17 cellular contexts compared by ENCODE assay signal in the genomic region with DNA sequence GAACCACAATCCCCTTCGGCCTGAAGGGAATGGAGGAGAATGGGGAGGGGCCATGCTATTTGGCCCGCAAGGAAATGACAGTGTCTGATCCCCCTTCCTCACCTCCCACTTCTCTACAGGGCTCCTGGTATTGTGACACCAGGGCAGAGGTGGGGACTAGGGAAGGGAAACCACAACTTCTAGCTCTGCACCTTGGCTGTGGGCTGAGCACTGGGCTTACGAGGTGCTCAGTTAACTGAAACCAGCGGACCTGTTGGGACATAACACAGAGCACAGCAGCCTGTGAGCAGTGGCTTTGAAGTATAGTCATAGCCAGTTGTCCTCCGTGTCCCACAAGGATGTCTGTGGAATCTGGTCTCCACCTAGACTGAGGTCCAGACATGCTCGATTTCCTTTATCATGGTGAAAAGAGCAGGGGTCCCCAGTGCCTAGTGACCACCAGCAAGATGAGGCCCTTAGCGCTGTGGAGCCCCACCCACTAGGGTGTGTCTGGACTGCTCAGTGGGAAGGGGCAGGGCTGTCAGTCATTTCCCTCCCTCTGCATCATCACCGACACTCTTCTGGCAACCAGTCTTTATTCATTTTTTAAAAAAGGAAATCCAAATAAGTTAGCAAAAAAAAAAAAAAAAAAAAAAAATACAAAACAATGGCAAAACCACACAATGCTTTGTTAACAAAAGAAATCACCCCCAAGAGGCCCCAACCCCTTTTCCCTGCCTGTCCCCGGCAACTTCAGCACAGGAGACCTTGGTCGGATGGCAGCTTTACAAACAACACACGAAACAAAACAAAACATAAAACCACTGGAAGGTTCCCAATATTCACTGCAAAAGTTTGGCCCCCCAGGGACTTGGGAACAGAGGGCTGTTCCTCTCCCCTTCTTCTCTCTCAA. TPM values are rescaled to one million over a fixed set of nuclear protein-coding genes. Genes with fewer than 3 reads are reported as not detected.
DNase-seq lines count a peak whose midpoint lies in the region; ATAC-seq and TF ChIP-seq lines count a peak whose summit lies in the region.
"Had no signal": no experiment of that assay in that cellular context is flagged by ENCODE, and none has a peak within 500 bp of the region (broad histone marks: within the 10 kb centered on the region; RNA-seq: fewer than 3 reads in every experiment).

No MANE protein-coding gene starts in this region.

- no peak overlapping the region for H3K4ac ChIP-seq in mesendoderm (ENCODE audit: low read depth, low read length)

- POLR2A ChIA-PET in activated B cell treated with CpG ODN at 0.5 μM for 24 hours (lab: Charles Lee) (interaction anchor here (0.7 kb wide), 1 partner anchor 435 kb away, joined by 6 read pairs; no protein-coding TSS in a partner anchor), A673 (lab: Charles Lee; ENCODE audit: low non-redundant PET) (interaction anchor here (0.6 kb wide), 1 partner anchor 36 kb away, joined by 5 read pairs; no protein-coding TSS in a partner anchor)

- DNase-seq in heart right ventricle (peak in 1 of 2 donors; percentile 14), Right ventricle myocardium inferior (ENCODE audit: missing footprints) (no peak), activated B cell treated with CpG ODN at 0.5 μM for 24 hours (peak; percentile 7), mesendoderm (peak; percentile 44), NCI-H2171 (lab: John Stamatoyannopoulos, UW) (no peak), T-helper 1 cell (no peak), A673 (ENCODE audit: low spot score) (no peak)
- DNase-seq in effector CD4-positive, alpha-beta T cell = no peak
- DNase-seq: activated CD4-positive, alpha-beta T cell treated with anti-CD3 and anti-CD28 coated beads, Interleukin-2, amount 50 U/mL, for 4 hours; amniotic stem cell; cerebellar nuclear complex; NCI-H2081; NCI-H748 treated with DMSO at 0.1 percent for 48 hours; T1000; testis had no signal

- no peak overlapping the region for H3K27ac Mint-ChIP-seq in activated B cell treated with CpG ODN at 0.5 μM for 24 hours

- H2BK15ac ChIP-seq in mesendoderm (replicated peaks; ENCODE audit: low read depth) = no peak overlapping the region

- no peaks in the 10 kb centered on the region for H3K36me3 ChIP-seq in heart right ventricle
- H3K36me3 ChIP-seq in mesendoderm (ENCODE audit: control insufficient read depth, insufficient read depth, low read length) = no peaks in the 10 kb centered on the region
- H3K36me3 ChIP-seq in A673 (ENCODE audit: insufficient read depth, low read length, poor library complexity, severe bottlenecking) = no peaks in the 10 kb centered on the region
- H3K36me3 ChIP-seq: prostate gland had no signal

- intact Hi-C loops in heart right ventricle (cut with DNase I) (no loop called here), Right ventricle myocardium inferior (cut with DNase I) (no loop called here), activated B cell treated with CpG ODN at 0.5 μM for 24 hours (cut with micrococcal nuclease) (no loop called here), A673 (cut with micrococcal nuclease; ENCODE audit: unreplicated experiment) (no loop called here)

- H3K27ac ChIP-seq in heart right ventricle (peak overlapping the region in 5 of 10 donors; percentile 2 to 60 (median 35)), mesendoderm (ENCODE audit: low read depth, low read length) (no peak overlapping the region), A673 (ENCODE audit: low read depth, low read length, poor library complexity, severe bottlenecking) (no peak overlapping the region)
- H3K27ac ChIP-seq: prostate gland, testis had no signal

- no peaks in the 10 kb centered on the region for H3K79me1 ChIP-seq in mesendoderm (ENCODE audit: low read length)

- WGBS in heart right ventricle, 2 donors = 50 to 65% methylated on average over 11 of the region's 11 CpGs
- WGBS in mesendoderm (ENCODE audit: extremely low coverage, insufficient coverage, low lambda C conversion rate) = no CpG with 5 or more reads among the region's 11 CpGs

- H3K4me2 ChIP-seq in mesendoderm (ENCODE audit: low read length) = no peak overlapping the region

- peak overlapping the region; percentile 12 for H3K56ac ChIP-seq in mesendoderm (ENCODE audit: low read length)

- no peak for TF ChIP-seq CTCF in heart right ventricle (IDR thresholded peaks at IDR 0.05)
- TF ChIP-seq CTCF in activated B cell treated with CpG ODN at 0.5 μM for 24 hours (IDR thresholded peaks at IDR 0.05) = no peak
- no peak for TF ChIP-seq CTCF in A673 (conservative IDR thresholded peaks at IDR 0.05; ENCODE audit: low read depth, low read length)

- BruUV-seq in A673 (replicated peaks; lab: Mats Ljungman, UMichigan) = no TSS peak

- H2BK120ac ChIP-seq in mesendoderm (ENCODE audit: low read depth, low read length) = peak overlapping the region; percentile 1

- H4K5ac ChIP-seq in mesendoderm (ENCODE audit: low read length) = no peak overlapping the region

- H3K36me3 Mint-ChIP-seq in activated B cell treated with CpG ODN at 0.5 μM for 24 hours (ENCODE audit: low read depth) = no peaks in the 10 kb centered on the region

- H3K27me3 Mint-ChIP-seq in activated B cell treated with CpG ODN at 0.5 μM for 24 hours = peaks cover 20% of the 10 kb centered on the region

- no peak overlapping the region for H2BK5ac ChIP-seq in mesendoderm (ENCODE audit: low read length)

- no peaks in the 10 kb centered on the region for H3K79me2 ChIP-seq in mesendoderm (ENCODE audit: control insufficient read depth, insufficient read depth, low read length)

- no peaks in the 10 kb centered on the region for H3K27me3 ChIP-seq in heart right ventricle
- H3K27me3 ChIP-seq in mesendoderm (ENCODE audit: insufficient read depth, low read length, poor library complexity) = no peaks in the 10 kb centered on the region
- peaks cover 4% of the 10 kb centered on the region for H3K27me3 ChIP-seq in A673 (replicated peaks; ENCODE audit: insufficient read depth, low read depth, low read length, poor library complexity)
- H3K27me3 ChIP-seq: testis had no signal

- no peak overlapping the region for H3K23ac ChIP-seq in mesendoderm (ENCODE audit: low read length)

- H3K4me3 Mint-ChIP-seq in activated B cell treated with CpG ODN at 0.5 μM for 24 hours = no peak overlapping the region

- H3K9me3 ChIP-seq in heart right ventricle (no peaks in the 10 kb centered on the region), A673 (ENCODE audit: low read depth, low read length, poor library complexity, severe bottlenecking) (no peaks in the 10 kb centered on the region)
- H3K9me3 ChIP-seq: prostate gland, testis had no signal

- ATAC-seq in heart right ventricle = peak in 7 of 8 donors; percentile 53 to 84 (median 75)
- ATAC-seq in Right ventricle myocardium inferior = no peak
- ATAC-seq in activated B cell treated with CpG ODN at 0.5 μM for 24 hours (ENCODE audit: low read depth) = no peak

- H3K4me1 Mint-ChIP-seq in activated B cell treated with CpG ODN at 0.5 μM for 24 hours = no peaks in the 10 kb centered on the region

- no peak overlapping the region for H3K4me3 ChIP-seq in heart right ventricle
- H3K4me3 ChIP-seq in mesendoderm (ENCODE audit: low read length) = no peak overlapping the region
- no peak overlapping the region for H3K4me3 ChIP-seq in A673 (ENCODE audit: low read depth, low read length, poor library complexity, severe bottlenecking)
- H3K4me3 ChIP-seq: prostate gland, testis had no signal

- no peaks in the 10 kb centered on the region for H3K9me3 Mint-ChIP-seq in activated B cell treated with CpG ODN at 0.5 μM for 24 hours

- CTCF ChIA-PET in activated B cell treated with CpG ODN at 0.5 μM for 24 hours (lab: Charles Lee) = no interaction called here
- CTCF ChIA-PET in A673 (lab: Charles Lee) = no interaction called here

- peaks cover 0 to 13% (median 0%) of the 10 kb centered on the region in 9 donors for H3K4me1 ChIP-seq in heart right ventricle
- peaks cover 19% of the 10 kb centered on the region for H3K4me1 ChIP-seq in mesendoderm (ENCODE audit: control insufficient read depth, low read depth, low read length)
- no peaks in the 10 kb centered on the region for H3K4me1 ChIP-seq in A673 (ENCODE audit: insufficient read depth, low read length, poor library complexity, severe bottlenecking)
- H3K4me1 ChIP-seq: prostate gland, testis had no signal

- no peak overlapping the region for H3K18ac ChIP-seq in mesendoderm (ENCODE audit: low read length)

- no peak overlapping the region for H3K9ac ChIP-seq in mesendoderm (ENCODE audit: low read length)

- no peak overlapping the region for H4K8ac ChIP-seq in mesendoderm (ENCODE audit: low read depth, low read length)

- no peak overlapping the region for H2AK5ac ChIP-seq in mesendoderm (ENCODE audit: low read length)

RNA-seq across cellular contexts. Expression of a gene that starts 3.0 kb away (rescaled TPM):
- total RNA-seq in heart right ventricle = not detected
- under 1 TPM in 1 of 2 donors, not detected in 1; 0.06 TPM for polyA plus RNA-seq in heart right ventricle
- total RNA-seq in Right ventricle myocardium inferior = not detected
- not detected in 2 replicates for total RNA-seq in activated B cell treated with CpG ODN at 0.5 μM for 24 hours
- polyA plus RNA-seq in mesendoderm (2013, experiment 1 of 2) = 0.13 TPM
- polyA plus RNA-seq in mesendoderm (2013, experiment 2 of 2) = 0.08 TPM
- total RNA-seq in A673 (2021) = not detected in 2 replicates
- total RNA-seq: endothelial cell of umbilical vein had no signal
- polyA plus RNA-seq: endothelial cell of umbilical vein had no signal

RNA-seq across cellular contexts. Expression of a gene that starts 44.7 kb away (rescaled TPM):
- total RNA-seq in heart right ventricle (10 to 100 TPM in 4 of 10 donors, 1 to 10 TPM in 6; 5.1 to 12.2 (median 9.3) TPM), Right ventricle myocardium inferior (19.0 TPM), activated B cell treated with CpG ODN at 0.5 μM for 24 hours (not detected in 2 replicates), A673 (2021) (0.74 and 1.2 TPM in 2 replicates)
- 1 to 10 TPM; 1.8 to 8.3 TPM for polyA plus RNA-seq in heart right ventricle
- 8.0 TPM for polyA plus RNA-seq in mesendoderm (2013, experiment 1 of 2)
- polyA plus RNA-seq in mesendoderm (2013, experiment 2 of 2) = 8.0 TPM
- total RNA-seq: endothelial cell of umbilical vein had no signal

RNA-seq across cellular contexts. Expression of a gene that starts 56.5 kb away (rescaled TPM):
- total RNA-seq in heart right ventricle = 10 to 100 TPM in 9 of 10 donors, 1 to 10 TPM in 1; 9.5 to 60.6 (median 35.2) TPM
- polyA plus RNA-seq in heart right ventricle = 10 to 100 TPM in 1 of 2 donors, 1 to 10 TPM in 1; 8.1 to 28.5 TPM
- 22.2 TPM for total RNA-seq in Right ventricle myocardium inferior
- 0.12 and 0.29 TPM in 2 replicates for total RNA-seq in activated B cell treated with CpG ODN at 0.5 μM for 24 hours
- polyA plus RNA-seq in mesendoderm (2013, experiment 1 of 2) = 0.59 TPM
- 0.83 TPM for polyA plus RNA-seq in mesendoderm (2013, experiment 2 of 2)
- total RNA-seq in A673 (2021) = 2.5 and 3.0 TPM in 2 replicates

Comparison
In these comparisons a context has a peak if more than half of its experiments do, and no peak if none do; other contexts are left out.
1. ATAC-seq: peak in heart right ventricle (7 of 8); none in Right ventricle myocardium inferior (single experiment) and activated B cell treated with CpG ODN at 0.5 μM for 24 hours (single experiment).
2. DNase-seq: peak in activated B cell treated with CpG ODN at 0.5 μM for 24 hours (single experiment) and mesendoderm (single experiment); none in Right ventricle myocardium inferior (single experiment), NCI-H2171 (single experiment), effector CD4-positive, alpha-beta T cell (single experiment), T-helper 1 cell (0 of 5) and A673 (single experiment).